Comparison of ENCODE assay signal across 23 cellular contexts in genomic region chrX:96621811-96622210, GRCh38.
"Had no signal": no experiment of that assay in that cellular context is flagged by ENCODE, and none has a peak within 500 bp of the region (broad histone marks: within the 10 kb centered on the region; RNA-seq: fewer than 3 reads in every experiment).

No MANE protein-coding gene starts in this region.

- H3K4me1 ChIP-seq: gastrocnemius medialis, heart left ventricle, pancreas, right lobe of liver, testis, tibial artery had no signal

- H3K27me3 ChIP-seq: esophagus muscularis mucosa, hepatocyte, neutrophil, testis, tibial artery had no signal

- DNase-seq: effector CD8-positive, alpha-beta T cell; gastrocnemius medialis; heart left ventricle; kidney; mesenchymal stem cell; mucosa of descending colon; naive B cell; pancreas; right lobe of liver; stimulated activated CD4-positive, alpha-beta T cell treated with anti-CD3 and anti-CD28 coated beads, Interleukin-2, amount 100 ng/mL, for 24 hours; stimulated activated CD4-positive, alpha-beta T cell treated with anti-CD3 and anti-CD28 coated beads, Interleukin-4, amount 100 ng/mL, for 4 hours; stimulated activated naive CD8-positive, alpha-beta T cell treated with anti-CD3 and anti-CD28 coated beads, Interleukin-15, Interleukin-2, amounts not matched to agents 100 U/mL and 50 U/mL, for 24 hours; substantia nigra; testis; tibial artery had no signal

- H3K79me2 ChIP-seq: hepatocyte had no signal

- H3K27ac ChIP-seq: esophagus muscularis mucosa, gastrocnemius medialis, heart left ventricle, hepatocyte, neutrophil, pancreas, right lobe of liver, testis, tibial artery had no signal

- H3K36me3 ChIP-seq: esophagus muscularis mucosa, gastrocnemius medialis, heart left ventricle, neutrophil, pancreas, right lobe of liver, tibial artery had no signal

- H3K9me3 ChIP-seq: esophagus muscularis mucosa, gastrocnemius medialis, heart left ventricle, mucosa of descending colon, neutrophil, pancreas, right lobe of liver, testis, tibial artery had no signal

- ATAC-seq: gastrocnemius medialis; heart left ventricle; left lobe of liver; mucosa of descending colon; natural killer cell treated with Interleukin-12 subunit alpha and Interleukin-12 subunit beta and Interleukin-15 and Interleukin-18, amount 100 ng/mL, for 72 hours; pancreas; right lobe of liver; stimulated activated memory B cell treated with anti-CD40 and anti-IgM and Interleukin-4, amounts not matched to agents 10 μg/mL and 1 μg/mL and 100 μg/mL, for 72 hours; stimulated activated naive CD8-positive, alpha-beta T cell treated with anti-CD3 and anti-CD28 coated beads, Interleukin-15, Interleukin-2, amounts not matched to agents 100 U/mL and 50 U/mL, for 24 hours had no signal

- H2AFZ ChIP-seq: hepatocyte had no signal

- H3K4me3 ChIP-seq: esophagus muscularis mucosa, gastrocnemius medialis, heart left ventricle, hepatocyte, lung, mucosa of descending colon, pancreas, right lobe of liver, smooth muscle cell, testis, tibial artery had no signal

- H3K4me2 ChIP-seq: hepatocyte, smooth muscle cell had no signal
